In the genomic region with DNA sequence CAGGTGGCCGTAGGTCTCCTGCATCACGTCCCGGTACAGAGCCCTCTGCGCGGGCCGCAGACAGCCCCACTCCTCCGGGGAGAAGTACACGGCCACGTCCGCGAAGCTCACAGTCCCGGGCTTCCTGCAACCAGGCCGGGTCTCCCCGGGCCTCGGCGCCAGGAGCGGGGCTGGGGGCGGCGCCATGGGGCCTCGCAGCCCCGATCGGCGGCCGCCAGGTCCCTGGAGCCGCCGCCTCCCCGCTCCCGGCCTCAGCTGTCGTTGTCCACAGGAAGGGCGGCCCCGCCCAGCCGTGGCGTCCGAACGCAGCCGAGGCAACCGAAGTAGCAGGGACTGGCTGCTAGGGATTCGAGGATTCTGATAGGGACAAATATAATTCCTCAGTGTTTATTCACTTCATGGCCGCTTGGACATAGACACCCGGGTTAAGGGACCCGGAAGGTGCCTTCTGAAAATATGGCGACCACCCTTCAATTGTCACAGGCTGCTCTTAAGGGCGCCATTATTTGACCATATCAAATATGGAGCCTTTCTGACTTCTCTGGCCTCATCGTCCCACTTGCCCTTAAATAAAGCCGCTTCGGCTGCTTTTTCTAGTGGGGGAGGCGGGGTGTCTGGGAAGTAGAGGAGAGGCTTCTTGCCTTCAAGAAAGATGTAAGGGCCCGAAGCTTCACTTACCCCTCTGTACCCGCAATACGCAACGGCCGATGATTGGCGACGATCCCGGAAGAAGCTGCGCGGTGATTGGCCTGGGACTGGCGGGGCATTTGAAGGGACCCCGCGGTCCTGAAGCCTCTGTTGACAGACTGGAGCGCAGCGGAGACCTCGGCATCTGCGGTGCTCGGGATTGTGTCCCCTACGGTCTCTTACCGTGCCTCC, we compare ENCODE assay signal across 1 cellular context.
TF ChIP-seq lines count a peak whose summit lies in the region.

Gene ZNF688, minus strand, starts transcription at position 271 of the 879 bp plus-strand sequence. Its CDS starts 85 bp downstream, at position 186.

TF ChIP-seq in HEK293, 187 proteins besides CTCF, POLR2A, EP300 and RAD21 (continued from another document):
- TF ChIP-seq AEBP2 (tag by site-specific recombination; IDR thresholded peaks at IDR 0.05; ENCODE audit: borderline replicate concordance) (no peak), ZNF843 (tag by site-specific recombination; IDR thresholded peaks at IDR 0.05) (peak; percentile 4; the same call in 1 of the 2 replicates), BCL6B (tag by site-specific recombination; IDR thresholded peaks at IDR 0.05) (no peak), ZIC2 (tag by site-specific recombination; IDR thresholded peaks at IDR 0.05) (peak; percentile 74), ZNF610 (tag by site-specific recombination; IDR thresholded peaks at IDR 0.05; ENCODE audit: borderline replicate concordance) (peak; percentile 12; the same call in 1 of the 2 replicates), GLIS1 (tag by site-specific recombination; IDR thresholded peaks at IDR 0.05) (no peak; the same call in 1 of the 2 replicates), KLF1 (tag by site-specific recombination; IDR thresholded peaks at IDR 0.05) (no peak), ZNF221 (tag by site-specific recombination; IDR thresholded peaks at IDR 0.05; ENCODE audit: borderline replicate concordance) (0 out of 2 replicates have a peak, but pooled peaks have one; percentile 55), ZNF580 (tag by site-specific recombination; IDR thresholded peaks at IDR 0.05) (peak; percentile 100)
- TF ChIP-seq, protein P1, sequence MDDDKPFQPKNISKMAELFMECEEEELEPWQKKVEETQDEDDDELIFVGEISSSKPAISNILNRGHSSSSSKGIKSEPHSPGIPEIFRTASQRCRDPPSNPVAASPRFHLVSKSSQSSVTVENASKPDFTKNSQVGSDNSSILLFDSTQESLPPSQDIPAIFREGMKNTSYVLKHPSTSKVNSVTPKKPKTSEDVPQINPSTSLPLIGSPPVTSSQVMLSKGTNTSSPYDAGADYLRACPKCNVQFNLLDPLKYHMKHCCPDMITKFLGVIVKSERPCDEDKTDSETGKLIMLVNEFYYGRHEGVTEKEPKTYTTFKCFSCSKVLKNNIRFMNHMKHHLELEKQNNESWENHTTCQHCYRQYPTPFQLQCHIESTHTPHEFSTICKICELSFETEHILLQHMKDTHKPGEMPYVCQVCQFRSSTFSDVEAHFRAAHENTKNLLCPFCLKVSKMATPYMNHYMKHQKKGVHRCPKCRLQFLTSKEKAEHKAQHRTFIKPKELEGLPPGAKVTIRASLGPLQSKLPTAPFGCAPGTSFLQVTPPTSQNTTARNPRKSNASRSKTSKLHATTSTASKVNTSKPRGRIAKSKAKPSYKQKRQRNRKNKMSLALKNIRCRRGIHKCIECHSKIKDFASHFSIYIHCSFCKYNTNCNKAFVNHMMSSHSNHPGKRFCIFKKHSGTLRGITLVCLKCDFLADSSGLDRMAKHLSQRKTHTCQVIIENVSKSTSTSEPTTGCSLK (tag by site-specific recombination; IDR thresholded peaks at IDR 0.05), result no peak
